Comparison of ENCODE assay signal across 1 cellular context in the genomic region with DNA sequence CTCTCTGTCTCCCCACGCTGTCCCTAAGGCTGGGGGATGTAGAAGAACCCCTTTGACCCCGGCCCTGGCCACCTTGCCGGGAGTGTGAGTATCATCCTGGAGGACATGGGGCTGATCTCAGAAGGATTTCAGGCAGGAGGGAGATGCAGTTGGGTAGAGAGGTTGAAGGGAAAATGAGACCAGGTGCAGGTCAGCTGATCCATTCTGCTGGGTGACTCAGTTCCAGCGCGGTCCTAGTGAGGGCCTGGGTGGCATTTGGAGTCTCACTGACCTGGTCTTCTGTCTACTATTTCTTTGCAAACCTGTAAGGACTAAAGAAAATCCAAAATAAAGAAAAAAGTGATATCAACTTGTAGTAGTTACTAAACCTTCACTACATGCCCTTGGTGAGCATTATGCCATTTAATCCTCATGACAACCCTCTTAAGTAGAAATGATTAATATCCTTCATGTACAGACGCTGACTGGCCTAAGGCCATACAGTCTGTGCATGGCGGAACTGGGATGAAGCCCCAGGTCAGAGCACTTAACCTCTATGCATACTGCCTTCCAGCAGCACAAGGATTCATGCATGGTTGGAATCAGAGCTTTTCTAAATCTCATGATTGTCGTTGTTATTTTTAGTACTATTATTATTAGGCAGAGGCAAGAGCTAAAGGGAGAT.
TF ChIP-seq lines count a peak whose summit lies in the region.

No MANE protein-coding gene starts in this region.

TF ChIP-seq in K562, 482 proteins besides CTCF, POLR2A, EP300 and RAD21:
- TF ChIP-seq MEIS2 (IDR thresholded peaks at IDR 0.05; ENCODE audit: partially characterized antibody) (peak; percentile 85), JUND (IDR thresholded peaks at IDR 0.05; ENCODE audit: borderline replicate concordance, low read depth, low read length) (peak; percentile 25; the same call in 1 of the 2 replicates), JUND (tag; IDR thresholded peaks at IDR 0.05; ENCODE audit: borderline replicate concordance, low read depth, low read length) (no peak), KDM1A (IDR thresholded peaks at IDR 0.05) (peak; percentile 39 to 45; a peak in 1 of 4 replicates), ZFP36 (IDR thresholded peaks at IDR 0.05; ENCODE audit: low read depth, low read length, partially characterized antibody) (no peak), ZNF146 (CRISPR knock-in tag; IDR thresholded peaks at IDR 0.05; ENCODE audit: unreplicated experiment) (no peak), SMC3 (conservative IDR thresholded peaks at IDR 0.05; ENCODE audit: insufficient read depth, low read depth, low read length) (no peak)
- TF ChIP-seq, protein P1, sequence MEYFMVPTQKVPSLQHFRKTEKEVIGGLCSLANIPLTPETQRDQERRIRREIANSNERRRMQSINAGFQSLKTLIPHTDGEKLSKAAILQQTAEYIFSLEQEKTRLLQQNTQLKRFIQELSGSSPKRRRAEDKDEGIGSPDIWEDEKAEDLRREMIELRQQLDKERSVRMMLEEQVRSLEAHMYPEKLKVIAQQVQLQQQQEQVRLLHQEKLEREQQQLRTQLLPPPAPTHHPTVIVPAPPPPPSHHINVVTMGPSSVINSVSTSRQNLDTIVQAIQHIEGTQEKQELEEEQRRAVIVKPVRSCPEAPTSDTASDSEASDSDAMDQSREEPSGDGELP (CRISPR knock-in tag; IDR thresholded peaks at IDR 0.05; ENCODE audit: borderline replicate concordance): peak; percentile 18; the same call in 1 of the 2 replicates
- TF ChIP-seq, protein P2, sequence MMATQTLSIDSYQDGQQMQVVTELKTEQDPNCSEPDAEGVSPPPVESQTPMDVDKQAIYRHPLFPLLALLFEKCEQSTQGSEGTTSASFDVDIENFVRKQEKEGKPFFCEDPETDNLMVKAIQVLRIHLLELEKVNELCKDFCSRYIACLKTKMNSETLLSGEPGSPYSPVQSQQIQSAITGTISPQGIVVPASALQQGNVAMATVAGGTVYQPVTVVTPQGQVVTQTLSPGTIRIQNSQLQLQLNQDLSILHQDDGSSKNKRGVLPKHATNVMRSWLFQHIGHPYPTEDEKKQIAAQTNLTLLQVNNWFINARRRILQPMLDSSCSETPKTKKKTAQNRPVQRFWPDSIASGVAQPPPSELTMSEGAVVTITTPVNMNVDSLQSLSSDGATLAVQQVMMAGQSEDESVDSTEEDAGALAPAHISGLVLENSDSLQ (IDR thresholded peaks at IDR 0.05): peak; percentile 46; the same call in 1 of the 2 replicates
- TF ChIP-seq, protein P3, sequence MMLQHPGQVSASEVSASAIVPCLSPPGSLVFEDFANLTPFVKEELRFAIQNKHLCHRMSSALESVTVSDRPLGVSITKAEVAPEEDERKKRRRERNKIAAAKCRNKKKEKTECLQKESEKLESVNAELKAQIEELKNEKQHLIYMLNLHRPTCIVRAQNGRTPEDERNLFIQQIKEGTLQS (IDR thresholded peaks at IDR 0.05): peak; percentile 29; the same call in 1 of the 2 replicates
- TF ChIP-seq, protein P3 (CRISPR knock-in tag; conservative IDR thresholded peaks at IDR 0.05): no peak
- TF ChIP-seq, protein P4, sequence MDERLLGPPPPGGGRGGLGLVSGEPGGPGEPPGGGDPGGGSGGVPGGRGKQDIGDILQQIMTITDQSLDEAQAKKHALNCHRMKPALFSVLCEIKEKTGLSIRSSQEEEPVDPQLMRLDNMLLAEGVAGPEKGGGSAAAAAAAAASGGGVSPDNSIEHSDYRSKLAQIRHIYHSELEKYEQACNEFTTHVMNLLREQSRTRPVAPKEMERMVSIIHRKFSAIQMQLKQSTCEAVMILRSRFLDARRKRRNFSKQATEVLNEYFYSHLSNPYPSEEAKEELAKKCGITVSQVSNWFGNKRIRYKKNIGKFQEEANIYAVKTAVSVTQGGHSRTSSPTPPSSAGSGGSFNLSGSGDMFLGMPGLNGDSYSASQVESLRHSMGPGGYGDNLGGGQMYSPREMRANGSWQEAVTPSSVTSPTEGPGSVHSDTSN (CRISPR knock-in tag; IDR thresholded peaks at IDR 0.05; ENCODE audit: low read depth): no peak
- TF ChIP-seq, protein P4 (tag; conservative IDR thresholded peaks at IDR 0.05; ENCODE audit: low read depth): peak; percentile 80
